In genomic region chr3:77001071-77001470, GRCh38 we compare ENCODE assay signal across 20 cellular contexts. TPM values are rescaled to one million over a fixed set of nuclear protein-coding genes. Genes with fewer than 3 reads are reported as not detected.
"Had no signal": no experiment of that assay in that cellular context is flagged by ENCODE, and none has a peak within 500 bp of the region (broad histone marks: within the 10 kb centered on the region; RNA-seq: fewer than 3 reads in every experiment).

No MANE protein-coding gene starts in this region.

- H3K9me3 ChIP-seq: colonic mucosa, esophagus squamous epithelium, gastrocnemius medialis, prostate gland, right atrium auricular region, stomach, thyroid gland had no signal

- H3K4me3 ChIP-seq: colonic mucosa, esophagus squamous epithelium, gastrocnemius medialis, left lung, prostate gland, right atrium auricular region, stomach, thyroid gland had no signal

- H3K36me3 ChIP-seq: colonic mucosa, esophagus squamous epithelium, gastrocnemius medialis, left lung, prostate gland, right atrium auricular region, stomach, thyroid gland had no signal

- H3K4me1 ChIP-seq: colonic mucosa, gastrocnemius medialis, left lung, prostate gland, right atrium auricular region, stomach, thyroid gland had no signal

- DNase-seq: colonic mucosa; dermis blood vessel endothelial cell; effector memory CD4-positive, alpha-beta T cell; erythroblast; esophagus squamous epithelium; gastrocnemius medialis; head of caudate nucleus; left cardiac atrium; left lung; mesenchymal stem cell; naive thymus-derived CD8-positive, alpha-beta T cell; nephron progenitor cell; nucleus accumbens; stimulated activated CD4-positive, alpha-beta T cell treated with anti-CD3 and anti-CD28 coated beads, Interleukin-2, amount 100 ng/mL, for 24 hours; stimulated activated CD4-positive, alpha-beta T cell treated with anti-CD3 and anti-CD28 coated beads, Interleukin-4, amount 100 ng/mL, for 24 hours; stimulated activated naive CD4-positive, alpha-beta T cell treated with Interleukin-2 at 50 U/mL for 16 hours; stomach; thyroid gland had no signal

- H3K27ac ChIP-seq: colonic mucosa, esophagus squamous epithelium, gastrocnemius medialis, left lung, prostate gland, right atrium auricular region, stomach, thyroid gland had no signal

- H3K27me3 ChIP-seq: colonic mucosa, esophagus squamous epithelium, gastrocnemius medialis, left lung, right atrium auricular region, stomach, thyroid gland had no signal

RNA-seq across cellular contexts. Expression of gene ROBO2, which starts 38.8 kb away (rescaled TPM):
- polyA plus RNA-seq: naive thymus-derived CD8-positive, alpha-beta T cell had no signal
